In genomic region chr6:163789199-163789810, GRCh38 we compare ENCODE assay signal across 24 cellular contexts.
"Had no signal": no experiment of that assay in that cellular context is flagged by ENCODE, and none has a peak within 500 bp of the region (broad histone marks: within the 10 kb centered on the region; RNA-seq: fewer than 3 reads in every experiment).

No MANE protein-coding gene starts in this region.

- H3K27me3 ChIP-seq: stomach had no signal

- H3K9me3 Mint-ChIP-seq: activated CD4-positive, alpha-beta T cell treated with anti-CD3 and anti-CD28 coated beads, Interleukin-2, amount 10 ng/mL, durations not matched to agents 24 days and 14 days; activated naive CD8-positive, alpha-beta T cell treated with anti-CD3 and anti-CD28 coated beads, Interleukin-2, amount 10 ng/mL, durations not matched to agents 7 days and 5 days; activated T-cell treated with anti-CD3 and anti-CD28 coated beads, Interleukin-2, amount 50 U/mL, for 24 hours; activated T-helper 2 cell treated with anti-CD3 and anti-CD28 coated beads, Interferon-gamma antibody, Interleukin-2, Interleukin-4, amounts not matched to agents 10 μg/mL and 5 μg/mL and 100 μg/mL, durations not matched to agents 14 hours and 24 hours and 36 hours; endodermal cell; natural killer cell; T-helper 2 cell treated with Interferon-gamma antibody and Interleukin-4, amounts not matched to agents 5 μg/mL and 100 μg/mL, for 36 hours; type B pancreatic cell had no signal

- H3K4me3 Mint-ChIP-seq: activated CD4-positive, alpha-beta T cell treated with anti-CD3 and anti-CD28 coated beads, Interleukin-2, amount 10 ng/mL, durations not matched to agents 24 days and 14 days; activated CD8-positive, alpha-beta T cell treated with anti-CD3 and anti-CD28 coated beads, Interleukin-2, amount 10 ng/mL, durations not matched to agents 7 days and 5 days; activated naive CD8-positive, alpha-beta T cell treated with anti-CD3 and anti-CD28 coated beads, Interleukin-2, amount 10 ng/mL, durations not matched to agents 7 days and 5 days; activated T-cell treated with anti-CD3 and anti-CD28 coated beads, Interleukin-2, amount 50 U/mL, for 24 hours; endodermal cell; natural killer cell; T-helper 2 cell treated with Interferon-gamma antibody and Interleukin-4, amounts not matched to agents 5 μg/mL and 100 μg/mL, for 36 hours; type B pancreatic cell had no signal

- H3K27ac Mint-ChIP-seq: activated CD4-positive, alpha-beta T cell treated with anti-CD3 and anti-CD28 coated beads, Interleukin-2, amount 10 ng/mL, durations not matched to agents 24 days and 14 days; activated CD8-positive, alpha-beta T cell treated with anti-CD3 and anti-CD28 coated beads, Interleukin-2, amount 10 ng/mL, durations not matched to agents 7 days and 5 days; activated naive CD8-positive, alpha-beta T cell treated with anti-CD3 and anti-CD28 coated beads, Interleukin-2, amount 10 ng/mL, durations not matched to agents 7 days and 5 days; activated T-cell treated with anti-CD3 and anti-CD28 coated beads, Interleukin-2, amount 50 U/mL, for 24 hours; activated T-helper 2 cell treated with anti-CD3 and anti-CD28 coated beads, Interferon-gamma antibody, Interleukin-2, Interleukin-4, amounts not matched to agents 10 μg/mL and 5 μg/mL and 100 μg/mL, durations not matched to agents 14 hours and 24 hours and 36 hours; endodermal cell; natural killer cell; T-helper 2 cell treated with Interferon-gamma antibody and Interleukin-4, amounts not matched to agents 5 μg/mL and 100 μg/mL, for 36 hours; type B pancreatic cell had no signal

- H3K36me3 Mint-ChIP-seq: activated naive CD8-positive, alpha-beta T cell treated with anti-CD3 and anti-CD28 coated beads, Interleukin-2, amount 10 ng/mL, durations not matched to agents 7 days and 5 days; natural killer cell; type B pancreatic cell had no signal

- H3K4me1 ChIP-seq: stomach had no signal

- DNase-seq: activated CD4-positive, alpha-beta T cell treated with anti-CD3 and anti-CD28 coated beads, Interleukin-2, amount 10 ng/mL, durations not matched to agents 24 days and 14 days; activated CD4-positive, CD25-positive, alpha-beta regulatory T cell; activated CD8-positive, alpha-beta T cell treated with anti-CD3 and anti-CD28 coated beads, Interleukin-2, amount 10 ng/mL, durations not matched to agents 7 days and 5 days; activated naive CD4-positive, alpha-beta T cell treated with Interleukin-2 at 50 U/mL for 16 hours; activated naive CD8-positive, alpha-beta T cell treated with anti-CD3 and anti-CD28 coated beads, Interleukin-2, amount 10 ng/mL, durations not matched to agents 7 days and 5 days; activated T-cell treated with anti-CD3 and anti-CD28 coated beads, Interleukin-2, amount 50 U/mL, for 24 hours; amygdala; caudate nucleus; endodermal cell; foreskin fibroblast; glutamatergic neuron; hippocampal formation; left cardiac atrium; mesenchymal stem cell; mucosa of descending colon; natural killer cell; occipital lobe; posterior cingulate gyrus; retina; stomach had no signal

- H3K4me3 ChIP-seq: mucosa of descending colon, stomach had no signal

- H3K27ac ChIP-seq: epithelial cell of prostate, stomach had no signal

- H3K9me3 ChIP-seq: mucosa of descending colon, stomach had no signal

- H3K36me3 ChIP-seq: stomach had no signal

- ATAC-seq: activated CD8-positive, alpha-beta T cell treated with anti-CD3 and anti-CD28 coated beads, Interleukin-2, amount 10 ng/mL, durations not matched to agents 7 days and 5 days; left cardiac atrium; mucosa of descending colon had no signal
